ENCODE assay signal across 21 cellular contexts in genomic region chr4:88422403-88422802, GRCh38. TPM values are rescaled to one million over a fixed set of nuclear protein-coding genes. Genes with fewer than 3 reads are reported as not detected.
DNase-seq lines count a peak whose midpoint lies in the region; ATAC-seq, FAIRE-seq and TF ChIP-seq lines count a peak whose summit lies in the region.
"Had no signal": no experiment of that assay in that cellular context is flagged by ENCODE, and none has a peak within 500 bp of the region (broad histone marks: within the 10 kb centered on the region; RNA-seq: fewer than 3 reads in every experiment).

No MANE protein-coding gene starts in this region.

- no peaks in the 10 kb centered on the region for H3K27me3 Mint-ChIP-seq in H9 (ENCODE audit: low read depth)
- no peaks in the 10 kb centered on the region for H3K27me3 Mint-ChIP-seq in stimulated activated naive CD8-positive, alpha-beta T cell treated with anti-CD3 and anti-CD28 coated beads, Interleukin-15, amount 100 ng/mL, for 72 hours
- H3K27me3 Mint-ChIP-seq: CD4-positive, alpha-beta memory T cell; CD4-positive, CD25-positive, alpha-beta regulatory T cell; CD8-positive, alpha-beta memory T cell had no signal

- H3K4me1 ChIP-seq in IMR-90 (ENCODE audit: control insufficient read depth, insufficient read depth, low read length) (no peaks in the 10 kb centered on the region), SK-N-SH (ENCODE audit: control insufficient read depth in 1 of 2, insufficient read depth in 2 of 2, low read depth in 1 of 2, low read length in 1 of 2) (no peaks in the 10 kb centered on the region; a peak in 1 of 4 replicates), K562 (replicated peaks in 1 of 2; ENCODE audit: control insufficient read depth in 2 of 2, insufficient read depth in 2 of 2, low read length in 2 of 2) (no peaks in the 10 kb centered on the region), H9 (ENCODE audit: insufficient read depth, low read length) (no peaks in the 10 kb centered on the region)
- H3K4me1 ChIP-seq: BE2C, BLaER1 had no signal

- H3K4me1 Mint-ChIP-seq in H9: no peaks in the 10 kb centered on the region
- no peaks in the 10 kb centered on the region for H3K4me1 Mint-ChIP-seq in stimulated activated naive CD8-positive, alpha-beta T cell treated with anti-CD3 and anti-CD28 coated beads, Interleukin-15, amount 100 ng/mL, for 72 hours
- H3K4me1 Mint-ChIP-seq: CD14-positive monocyte had no signal

- TF ChIP-seq RAD21 in IMR-90 (IDR thresholded peaks at IDR 0.05; ENCODE audit: low read length): no peak
- no peak for TF ChIP-seq RAD21 in SK-N-SH (IDR thresholded peaks at IDR 0.05; ENCODE audit: low read length)
- no peak for TF ChIP-seq RAD21 in K562 (CRISPR knock-in tag; conservative IDR thresholded peaks at IDR 0.05 in 1 of 2, IDR thresholded peaks at IDR 0.05 in 1 of 2)

- H3K27me3 ChIP-seq in IMR-90 (ENCODE audit: control insufficient read depth, insufficient read depth, low read length) (no peaks in the 10 kb centered on the region), SK-N-SH (ENCODE audit: insufficient read depth) (no peaks in the 10 kb centered on the region), K562 (ENCODE audit: control insufficient read depth in 2 of 2, insufficient read depth in 2 of 2, low read length in 2 of 2) (no peaks in the 10 kb centered on the region), H9 (ENCODE audit: insufficient read depth, low read length) (no peaks in the 10 kb centered on the region)
- H3K27me3 ChIP-seq: BLaER1 had no signal

- H3K36me3 ChIP-seq in IMR-90 (ENCODE audit: control insufficient read depth, insufficient read depth, low read length): no peaks in the 10 kb centered on the region
- no peaks in the 10 kb centered on the region for H3K36me3 ChIP-seq in SK-N-SH (replicated peaks in 1 of 2; ENCODE audit: control insufficient read depth in 1 of 2, insufficient read depth in 2 of 2, low read length in 1 of 2)
- no peaks in the 10 kb centered on the region for H3K36me3 ChIP-seq in K562 (ENCODE audit: control insufficient read depth, insufficient read depth, low read length)
- H3K36me3 ChIP-seq: BE2C, BLaER1 had no signal

- no peak overlapping the region for H3K18ac ChIP-seq in IMR-90 (ENCODE audit: low read depth, low read length)
- H3K18ac ChIP-seq in H9 (ENCODE audit: insufficient read length, low read depth, low read length): no peak overlapping the region

- H3T11ph ChIP-seq in H9 (ENCODE audit: low read length): no peak overlapping the region

- H2BK20ac ChIP-seq in IMR-90 (ENCODE audit: low read depth, low read length): no peak overlapping the region
- no peak overlapping the region for H2BK20ac ChIP-seq in H9 (ENCODE audit: low read depth, low read length, poor library complexity, severe bottlenecking)

- in situ Hi-C loops in IMR-90 (cut with MboI; ENCODE audit: low sequenced_read_pairs): no loop called here
- in situ Hi-C loops in K562 (cut with MboI): no loop called here

- dilution Hi-C loops in IMR-90 (cut with HindIII; ENCODE audit: low sequenced_read_pairs, unreplicated experiment): no loop called here

- TF ChIP-seq EP300 in SK-N-SH (IDR thresholded peaks at IDR 0.05; ENCODE audit: borderline replicate concordance in 1 of 2, low read depth in 1 of 2, low read length in 1 of 2): no peak
- no peak for TF ChIP-seq EP300 in K562 (IDR thresholded peaks at IDR 0.05; ENCODE audit: low read length)

- no peak for ATAC-seq in IMR-90 (ENCODE audit: low read depth)
- ATAC-seq in K562: no peak
- no peak for ATAC-seq in GM21447 (IDR thresholded peaks at IDR 0.05; ENCODE audit: unreplicated experiment)
- ATAC-seq in stimulated activated naive CD8-positive, alpha-beta T cell treated with anti-CD3 and anti-CD28 coated beads, Interleukin-15, amount 100 ng/mL, for 72 hours: no peak

- H2AFZ ChIP-seq in IMR-90 (replicated peaks; ENCODE audit: low read length, poor library complexity) (no peak overlapping the region), SK-N-SH (ENCODE audit: low read depth) (no peak overlapping the region), K562 (ENCODE audit: low read depth, low read length) (no peak overlapping the region), H9 (ENCODE audit: low read length) (no peak overlapping the region)

- H4K8ac ChIP-seq in IMR-90 (ENCODE audit: low read depth in 2 of 2, low read length in 2 of 2) (no peak overlapping the region), H9 (replicated peaks; ENCODE audit: insufficient read length, low read depth, low read length) (no peak overlapping the region)

- no peak overlapping the region for H2BK120ac ChIP-seq in IMR-90 (ENCODE audit: low read depth, low read length)
- no peak overlapping the region for H2BK120ac ChIP-seq in H9 (ENCODE audit: low read depth, low read length, poor library complexity, severe bottlenecking)

- H3K27ac ChIP-seq in IMR-90 (ENCODE audit: insufficient read depth, low read length) (no peak overlapping the region), SK-N-SH (ENCODE audit: low read depth in 2 of 2, low read length in 1 of 2) (no peak overlapping the region), K562 (ENCODE audit: extremely low read depth, low read depth, low read length) (no peak overlapping the region), H9 (ENCODE audit: insufficient read length, low read depth, low read length) (no peak overlapping the region)
- H3K27ac ChIP-seq: BLaER1 had no signal

- H3K79me1 ChIP-seq in IMR-90 (ENCODE audit: low read depth in 1 of 2, low read length in 2 of 2) (no peaks in the 10 kb centered on the region), H9 (ENCODE audit: insufficient read depth, low read depth, low read length, poor library complexity, severe bottlenecking) (no peaks in the 10 kb centered on the region)

- no peaks in the 10 kb centered on the region for H3K9me1 ChIP-seq in IMR-90 (ENCODE audit: insufficient read depth, low read length)
- no peaks in the 10 kb centered on the region for H3K9me1 ChIP-seq in K562 (ENCODE audit: control insufficient read depth, insufficient read depth, low read length)

- H4K5ac ChIP-seq in IMR-90 (ENCODE audit: low read depth, low read length): no peak overlapping the region
- H4K5ac ChIP-seq in H9 (ENCODE audit: insufficient read length, low read depth, low read length): no peak overlapping the region

- POLR2A ChIA-PET in IMR-90 (lab: Charles Lee; ENCODE audit: unreplicated experiment): no interaction called here
- POLR2A ChIA-PET in SK-N-SH (lab: Yijun Ruan, JAX): no interaction called here
- POLR2A ChIA-PET in K562 (lab: Yijun Ruan, JAX): no interaction called here

- H3K79me2 ChIP-seq in SK-N-SH (ENCODE audit: insufficient read depth): no peaks in the 10 kb centered on the region
- H3K79me2 ChIP-seq in K562 (ENCODE audit: control insufficient read depth, insufficient read depth, low read length): no peaks in the 10 kb centered on the region
- no peaks in the 10 kb centered on the region for H3K79me2 ChIP-seq in H9 (ENCODE audit: insufficient read depth, low read length)

- H4K20me1 ChIP-seq in IMR-90 (ENCODE audit: insufficient read depth, low read length): no peaks in the 10 kb centered on the region
- no peaks in the 10 kb centered on the region for H4K20me1 ChIP-seq in SK-N-SH (ENCODE audit: insufficient read depth)
- H4K20me1 ChIP-seq in K562 (replicated peaks; ENCODE audit: control insufficient read depth, insufficient read depth, low read length): no peaks in the 10 kb centered on the region
- no peaks in the 10 kb centered on the region for H4K20me1 ChIP-seq in H9 (ENCODE audit: control insufficient read depth, insufficient read depth, insufficient read length)
- H4K20me1 ChIP-seq: BLaER1 had no signal

- H3K14ac ChIP-seq in IMR-90 (replicated peaks; ENCODE audit: low read depth, low read length) (no peak overlapping the region), H9 (ENCODE audit: insufficient read depth, low read length) (no peak overlapping the region)

- no peaks in the 10 kb centered on the region for H3K36me3 Mint-ChIP-seq in H9 (ENCODE audit: insufficient read depth in 1 of 3, low read depth in 3 of 3)

- H3K4me2 ChIP-seq in IMR-90 (ENCODE audit: low read depth, low read length) (no peak overlapping the region), SK-N-SH (no peak overlapping the region), K562 (ENCODE audit: insufficient read depth, low read length) (no peak overlapping the region), H9 (ENCODE audit: insufficient read depth, insufficient read length, low read length) (no peak overlapping the region)
- H3K4me2 ChIP-seq: BLaER1 had no signal

- H3F3A ChIP-seq in SK-N-SH (replicated peaks; ENCODE audit: insufficient read depth): no peaks in the 10 kb centered on the region

- BruUV-seq in IMR-90 (replicated peaks; lab: Mats Ljungman, UMichigan) (no TSS peak), K562 (replicated peaks; lab: Mats Ljungman, UMichigan) (no TSS peak)

- CTCF ChIA-PET in IMR-90 (lab: Yijun Ruan, JAX) (no interaction called here), SK-N-SH (lab: Yijun Ruan, JAX) (no interaction called here), K562 (lab: Yijun Ruan, JAX; ENCODE audit: low intra/inter-chr PET ratio) (no interaction called here)

- no CpG with 5 or more reads among the region's 2 CpGs for WGBS in IMR-90 (ENCODE audit: extremely low coverage in 2 of 2, insufficient read length in 1 of 2), 2 experiments
- WGBS in SK-N-SH (ENCODE audit: low lambda C conversion rate): 25% methylated on average over 2 of the region's 2 CpGs
- 5% methylated on average over 2 of the region's 2 CpGs for WGBS in K562 (ENCODE audit: insufficient coverage, low coverage, missing lambda C conversion rate)
- no CpG with 5 or more reads among the region's 2 CpGs for WGBS in H9 (ENCODE audit: extremely low coverage, insufficient read length, low lambda C conversion rate)

- no peak overlapping the region for H2BK15ac ChIP-seq in IMR-90 (ENCODE audit: low read depth, low read length)
- H2BK15ac ChIP-seq in H9 (ENCODE audit: low read depth, low read length): no peak overlapping the region

- H3K27ac Mint-ChIP-seq in H9: no peak overlapping the region
- no peak overlapping the region for H3K27ac Mint-ChIP-seq in stimulated activated naive CD8-positive, alpha-beta T cell treated with anti-CD3 and anti-CD28 coated beads, Interleukin-15, amount 100 ng/mL, for 72 hours
- H3K27ac Mint-ChIP-seq: CD14-positive monocyte; CD4-positive, CD25-positive, alpha-beta regulatory T cell had no signal

- H3K9me3 ChIP-seq in IMR-90 (ENCODE audit: control insufficient read depth, insufficient read depth, low read length) (no peaks in the 10 kb centered on the region), SK-N-SH (no peaks in the 10 kb centered on the region), K562 (replicated peaks; ENCODE audit: control insufficient read depth, insufficient read depth, low read depth, low read length) (no peaks in the 10 kb centered on the region), H9 (ENCODE audit: control insufficient read depth, low read depth, low read length) (no peaks in the 10 kb centered on the region)
- H3K9me3 ChIP-seq: BE2C, BLaER1 had no signal

- FAIRE-seq in K562 (lab: Jason Lieb, UNC): no peak
- FAIRE-seq: D721Med, GM12891 had no signal

- no peaks in the 10 kb centered on the region for H3K9me2 ChIP-seq in SK-N-SH

- TF ChIP-seq CTCF in IMR-90 (conservative IDR thresholded peaks at IDR 0.05; ENCODE audit: low read depth, low read length) (no peak), SK-N-SH (IDR thresholded peaks at IDR 0.05) (no peak), K562 (IDR thresholded peaks at IDR 0.05 in 2 of 3, conservative IDR thresholded peaks at IDR 0.05 in 1 of 3; ENCODE audit: insufficient read depth in 2 of 3, low read depth in 1 of 3, low read length in 3 of 3) (no peak), H9 (conservative IDR thresholded peaks at IDR 0.05) (no peak)

- no peak for DNase-seq in IMR-90
- no peak for DNase-seq in SK-N-SH
- DNase-seq in K562 (ENCODE audit: extremely low read depth in 1 of 4, low spot score in 3 of 4): no peak
- DNase-seq in NCI-H1694 (lab: John Stamatoyannopoulos, UW): no peak
- no peak for DNase-seq in H9
- DNase-seq in stimulated activated naive CD8-positive, alpha-beta T cell treated with anti-CD3 and anti-CD28 coated beads, Interleukin-15, amount 100 ng/mL, for 72 hours: no peak
- DNase-seq: 8988T; ACHN; BE2C; C1 segment of cervical spinal cord; CD4-positive, alpha-beta memory T cell; CD4-positive, CD25-positive, alpha-beta regulatory T cell; CD8-positive, alpha-beta memory T cell; COR-L47; DMS79 treated with DMSO at 0.1 percent for 48 hours; GF-D8 had no signal

- no peak overlapping the region for H2BK12ac ChIP-seq in H9 (ENCODE audit: insufficient read length, low read depth, low read length)

- no peak for TF ChIP-seq POLR2A in IMR-90 (IDR thresholded peaks at IDR 0.05; ENCODE audit: low read depth, low read length)
- no peak for TF ChIP-seq POLR2A in K562 (conservative IDR thresholded peaks at IDR 0.05)

- H3K9ac ChIP-seq in IMR-90 (ENCODE audit: low read depth, low read length): no peak overlapping the region
- H3K9ac ChIP-seq in SK-N-SH: no peak overlapping the region
- H3K9ac ChIP-seq in K562 (ENCODE audit: insufficient read depth in 1 of 2, low read depth in 2 of 2, low read length in 2 of 2): no peak overlapping the region
- H3K9ac ChIP-seq in H9 (ENCODE audit: extremely low read depth, insufficient read length, low read length): no peak overlapping the region
- H3K9ac ChIP-seq: BLaER1 had no signal

- H3K4ac ChIP-seq in IMR-90 (ENCODE audit: low read depth, low read length) (no peak overlapping the region), H9 (ENCODE audit: low read depth, low read length) (no peak overlapping the region)

- H3K9me3 Mint-ChIP-seq in H9: no peaks in the 10 kb centered on the region
- H3K9me3 Mint-ChIP-seq in stimulated activated naive CD8-positive, alpha-beta T cell treated with anti-CD3 and anti-CD28 coated beads, Interleukin-15, amount 100 ng/mL, for 72 hours: no peaks in the 10 kb centered on the region
- H3K9me3 Mint-ChIP-seq: CD4-positive, alpha-beta memory T cell; CD4-positive, CD25-positive, alpha-beta regulatory T cell; CD8-positive, alpha-beta memory T cell had no signal

- H3K4me3 ChIP-seq in IMR-90 (ENCODE audit: insufficient read depth, low read depth, low read length) (no peak overlapping the region), SK-N-SH (ENCODE audit: low read depth in 2 of 2, low read length in 1 of 2) (no peak overlapping the region), K562 (no peak overlapping the region)
- H3K4me3 ChIP-seq: BLaER1 had no signal

- intact Hi-C loops in IMR-90 (cut with micrococcal nuclease): no loop called here
- intact Hi-C loops in K562 (cut with micrococcal nuclease): no loop called here

- no peak overlapping the region for H2AK9ac ChIP-seq in IMR-90 (replicated peaks; ENCODE audit: low read depth, low read length, poor library complexity)

- no peak overlapping the region for H3K4me3 Mint-ChIP-seq in H9
- no peak overlapping the region for H3K4me3 Mint-ChIP-seq in stimulated activated naive CD8-positive, alpha-beta T cell treated with anti-CD3 and anti-CD28 coated beads, Interleukin-15, amount 100 ng/mL, for 72 hours
- H3K4me3 Mint-ChIP-seq: CD14-positive monocyte; CD4-positive, alpha-beta memory T cell had no signal

- H3K56ac ChIP-seq in IMR-90 (ENCODE audit: extremely low read depth, insufficient read depth, low read length): no peak overlapping the region
- H3K56ac ChIP-seq in H9 (ENCODE audit: insufficient read length, low read depth, low read length): no peak overlapping the region

- no peaks in the 10 kb centered on the region for H3K23me2 ChIP-seq in H9 (ENCODE audit: insufficient read length, low read depth, low read length, poor library complexity, severe bottlenecking)

- no peak overlapping the region for H4K91ac ChIP-seq in IMR-90 (ENCODE audit: insufficient read depth, low read depth, low read length)
- no peak overlapping the region for H4K91ac ChIP-seq in H9 (ENCODE audit: insufficient read length, low read depth, low read length)

- H3K23ac ChIP-seq in IMR-90 (ENCODE audit: low read depth, low read length): no peak overlapping the region
- no peak overlapping the region for H3K23ac ChIP-seq in H9 (ENCODE audit: insufficient read length, low read depth, low read length)

- H2BK5ac ChIP-seq in IMR-90 (ENCODE audit: low read depth, low read length, poor library complexity, severe bottlenecking) (no peak overlapping the region), H9 (ENCODE audit: insufficient read length, low read length) (no peak overlapping the region)

- H2AK5ac ChIP-seq in IMR-90 (ENCODE audit: low read depth, low read length) (no peak overlapping the region), H9 (ENCODE audit: insufficient read length, low read length) (no peak overlapping the region)

RNA-seq across cellular contexts. Expression of gene HERC5, which starts 34.5 kb away (rescaled TPM):
- total RNA-seq in IMR-90 (2012; rRNA removed) (under 0.01 TPM in 2 replicates), K562 (2014; rRNA removed) (not detected in 2 replicates), K562 (2014; rRNA removed; fragmentation: Illumina TruSeq; extraction: Trizol) (not detected in 2 replicates), K562 (2015; rRNA removed; fragmentation: Illumina TruSeq; extraction: Trizol) (not detected in 2 replicates), K562 (2021) (0.07 and 0.18 TPM in 2 replicates), H9 (2021) (17.2 and 18.5 TPM in 2 replicates)
- polyA plus RNA-seq in IMR-90 (2012; rRNA removed) (not detected in 2 replicates), SK-N-SH (2012; rRNA removed) (0.11 and 0.15 TPM in 2 replicates), K562 (2011; rRNA removed) (not detected in 2 replicates), K562 (2014; fragmentation: Illumina TruSeq; extraction: Trizol) (not detected in 2 replicates), K562 (2014; fragmentation: Nextera tagmentation; extraction: Ambion mirVana) (not detected), K562 (2014; rRNA removed) (not detected in 2 replicates)
- not detected in 2 replicates for polyA plus RNA-seq in IMR-90 (2012; cell fraction: cytosol; rRNA removed)
- not detected in 2 replicates for polyA plus RNA-seq in IMR-90 (2012; cell fraction: nucleus; rRNA removed; ENCODE audit: low replicate concordance)
- 0.17 and 0.19 TPM in 2 replicates for polyA plus RNA-seq in SK-N-SH (2012; cell fraction: cytosol; rRNA removed)
- 0.14 TPM in 2 replicates for polyA plus RNA-seq in SK-N-SH (2012; cell fraction: nucleus; rRNA removed)
- total RNA-seq in K562 (2011; cell fraction: chromatin; rRNA removed; ENCODE audit: low replicate concordance): not detected in 2 replicates
- total RNA-seq in K562 (2011; cell fraction: nucleolus; rRNA removed): not detected in 2 replicates
- total RNA-seq in K562 (2011; cell fraction: nucleoplasm; rRNA removed): not detected in 2 replicates
- polyA plus RNA-seq in K562 (2011; cell fraction: cytosol; rRNA removed): not detected in 2 replicates
- polyA plus RNA-seq in K562 (2011; cell fraction: nucleus; rRNA removed): not detected in 2 replicates
- not detected in 2 replicates for polyA plus RNA-seq in K562 (2012)
- not detected in 2 replicates for polyA minus RNA-seq in K562 (2011; rRNA and poly(A)+ RNA removed)
- not detected in 2 replicates for polyA minus RNA-seq in K562 (2011; cell fraction: cytosol; rRNA and poly(A)+ RNA removed)
- polyA minus RNA-seq in K562 (2011; cell fraction: nucleus; rRNA and poly(A)+ RNA removed): not detected in 2 replicates

RNA-seq across cellular contexts. Expression of gene HERC6, which starts 43.8 kb away (rescaled TPM):
- total RNA-seq in IMR-90 (2012; rRNA removed) (0.83 and 1.6 TPM in 2 replicates), K562 (2014; rRNA removed) (0.53 and 0.68 TPM in 2 replicates), K562 (2014; rRNA removed; fragmentation: Illumina TruSeq; extraction: Trizol) (0.15 and 0.19 TPM in 2 replicates), K562 (2015; rRNA removed; fragmentation: Illumina TruSeq; extraction: Trizol) (0.15 and 0.40 TPM in 2 replicates), K562 (2021) (0.09 and 0.51 TPM in 2 replicates), H9 (2021) (8.2 and 8.3 TPM in 2 replicates)
- polyA plus RNA-seq in IMR-90 (2012; rRNA removed) (0.39 and 0.53 TPM in 2 replicates), SK-N-SH (2012; rRNA removed) (1.6 and 1.7 TPM in 2 replicates), K562 (2011; rRNA removed) (0.20 and 0.33 TPM in 2 replicates), K562 (2014; fragmentation: Illumina TruSeq; extraction: Trizol) (0.08 and 0.12 TPM in 2 replicates), K562 (2014; fragmentation: Nextera tagmentation; extraction: Ambion mirVana) (under 1 TPM; 0.01 to 0.04 TPM), K562 (2014; rRNA removed) (0.15 TPM in 1 of 2 replicates, not detected in the other)
- polyA plus RNA-seq in IMR-90 (2012; cell fraction: cytosol; rRNA removed): 0.27 and 0.43 TPM in 2 replicates
- polyA plus RNA-seq in IMR-90 (2012; cell fraction: nucleus; rRNA removed; ENCODE audit: low replicate concordance): 0.09 and 0.55 TPM in 2 replicates
- 1.1 and 1.5 TPM in 2 replicates for polyA plus RNA-seq in SK-N-SH (2012; cell fraction: cytosol; rRNA removed)
- 1.7 and 3.2 TPM in 2 replicates for polyA plus RNA-seq in SK-N-SH (2012; cell fraction: nucleus; rRNA removed)
- 0.37 TPM in 1 of 2 replicates, not detected in the other for total RNA-seq in K562 (2011; cell fraction: chromatin; rRNA removed; ENCODE audit: low replicate concordance)
- total RNA-seq in K562 (2011; cell fraction: nucleolus; rRNA removed): 0.17 TPM in 1 of 2 replicates, not detected in the other
- not detected in 2 replicates for total RNA-seq in K562 (2011; cell fraction: nucleoplasm; rRNA removed)
- 0.03 TPM in 1 of 2 replicates, not detected in the other for polyA plus RNA-seq in K562 (2011; cell fraction: cytosol; rRNA removed)
- polyA plus RNA-seq in K562 (2011; cell fraction: nucleus; rRNA removed): 0.36 and 0.59 TPM in 2 replicates
- polyA plus RNA-seq in K562 (2012): 0.25 and 0.40 TPM in 2 replicates
- 0.67 and 0.87 TPM in 2 replicates for polyA minus RNA-seq in K562 (2011; rRNA and poly(A)+ RNA removed)
- polyA minus RNA-seq in K562 (2011; cell fraction: cytosol; rRNA and poly(A)+ RNA removed): not detected in 2 replicates
- polyA minus RNA-seq in K562 (2011; cell fraction: nucleus; rRNA and poly(A)+ RNA removed): 0.11 TPM in 1 of 2 replicates, not detected in the other

Comparison
In these comparisons a context has a peak if more than half of its experiments do, and no peak if none do; other contexts are left out.
1. RNA of gene HERC5, which starts 34.5 kb away (total RNA-seq): 17.2 to 18.5 TPM in H9; 0.07 to 0.18 TPM in K562 and under 0.01 TPM in IMR-90; every median in the first group is over 10 times any median in the second.